Comparison of ENCODE assay signal across 1 cellular context in genomic region chr1:11272842-11273594, GRCh38.
TF ChIP-seq lines count a peak whose summit lies in the region.

A gene with protein sequence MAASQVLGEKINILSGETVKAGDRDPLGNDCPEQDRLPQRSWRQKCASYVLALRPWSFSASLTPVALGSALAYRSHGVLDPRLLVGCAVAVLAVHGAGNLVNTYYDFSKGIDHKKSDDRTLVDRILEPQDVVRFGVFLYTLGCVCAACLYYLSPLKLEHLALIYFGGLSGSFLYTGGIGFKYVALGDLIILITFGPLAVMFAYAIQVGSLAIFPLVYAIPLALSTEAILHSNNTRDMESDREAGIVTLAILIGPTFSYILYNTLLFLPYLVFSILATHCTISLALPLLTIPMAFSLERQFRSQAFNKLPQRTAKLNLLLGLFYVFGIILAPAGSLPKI (plus strand): TSS chr1:11273198. CDS start chr1:11273532, 334 bp downstream.

TF ChIP-seq in K562, 482 proteins besides CTCF, POLR2A, EP300 and RAD21 (continued from another document and continues in another):
- TF ChIP-seq, protein P1, sequence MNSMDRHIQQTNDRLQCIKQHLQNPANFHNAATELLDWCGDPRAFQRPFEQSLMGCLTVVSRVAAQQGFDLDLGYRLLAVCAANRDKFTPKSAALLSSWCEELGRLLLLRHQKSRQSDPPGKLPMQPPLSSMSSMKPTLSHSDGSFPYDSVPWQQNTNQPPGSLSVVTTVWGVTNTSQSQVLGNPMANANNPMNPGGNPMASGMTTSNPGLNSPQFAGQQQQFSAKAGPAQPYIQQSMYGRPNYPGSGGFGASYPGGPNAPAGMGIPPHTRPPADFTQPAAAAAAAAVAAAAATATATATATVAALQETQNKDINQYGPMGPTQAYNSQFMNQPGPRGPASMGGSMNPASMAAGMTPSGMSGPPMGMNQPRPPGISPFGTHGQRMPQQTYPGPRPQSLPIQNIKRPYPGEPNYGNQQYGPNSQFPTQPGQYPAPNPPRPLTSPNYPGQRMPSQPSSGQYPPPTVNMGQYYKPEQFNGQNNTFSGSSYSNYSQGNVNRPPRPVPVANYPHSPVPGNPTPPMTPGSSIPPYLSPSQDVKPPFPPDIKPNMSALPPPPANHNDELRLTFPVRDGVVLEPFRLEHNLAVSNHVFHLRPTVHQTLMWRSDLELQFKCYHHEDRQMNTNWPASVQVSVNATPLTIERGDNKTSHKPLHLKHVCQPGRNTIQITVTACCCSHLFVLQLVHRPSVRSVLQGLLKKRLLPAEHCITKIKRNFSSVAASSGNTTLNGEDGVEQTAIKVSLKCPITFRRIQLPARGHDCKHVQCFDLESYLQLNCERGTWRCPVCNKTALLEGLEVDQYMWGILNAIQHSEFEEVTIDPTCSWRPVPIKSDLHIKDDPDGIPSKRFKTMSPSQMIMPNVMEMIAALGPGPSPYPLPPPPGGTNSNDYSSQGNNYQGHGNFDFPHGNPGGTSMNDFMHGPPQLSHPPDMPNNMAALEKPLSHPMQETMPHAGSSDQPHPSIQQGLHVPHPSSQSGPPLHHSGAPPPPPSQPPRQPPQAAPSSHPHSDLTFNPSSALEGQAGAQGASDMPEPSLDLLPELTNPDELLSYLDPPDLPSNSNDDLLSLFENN (IDR thresholded peaks at IDR 0.05; ENCODE audit: low read depth in 2 of 2, low read length in 2 of 2): peak in 1 of 2 experiments; percentile 50; a peak in 1 of 4 replicates
- no peak for TF ChIP-seq NFE2L1 (tag; IDR thresholded peaks at IDR 0.05; ENCODE audit: borderline replicate concordance, low read depth)
- TF ChIP-seq FOXP1 (CRISPR knock-in tag; IDR thresholded peaks at IDR 0.05): no peak; the same call in 1 of the 2 replicates
- TF ChIP-seq SRSF1 (IDR thresholded peaks at IDR 0.05; ENCODE audit: low read depth, low read length): no peak
- peak; percentile 87; the same call in 1 of the 2 replicates for TF ChIP-seq TOE1 (IDR thresholded peaks at IDR 0.05; ENCODE audit: borderline replicate concordance)
- TF ChIP-seq TOE1 (CRISPR knock-in tag; IDR thresholded peaks at IDR 0.05; ENCODE audit: borderline replicate concordance, low read depth): no peak
- no peak for TF ChIP-seq ZSCAN29 (IDR thresholded peaks at IDR 0.05)
- 0 out of 2 replicates have a peak, but pooled peaks have one; percentile 23 for TF ChIP-seq EGR1 (conservative IDR thresholded peaks at IDR 0.05)
- peak; percentile 99 for TF ChIP-seq NFRKB (IDR thresholded peaks at IDR 0.05; ENCODE audit: low read depth)
- TF ChIP-seq, protein P2, sequence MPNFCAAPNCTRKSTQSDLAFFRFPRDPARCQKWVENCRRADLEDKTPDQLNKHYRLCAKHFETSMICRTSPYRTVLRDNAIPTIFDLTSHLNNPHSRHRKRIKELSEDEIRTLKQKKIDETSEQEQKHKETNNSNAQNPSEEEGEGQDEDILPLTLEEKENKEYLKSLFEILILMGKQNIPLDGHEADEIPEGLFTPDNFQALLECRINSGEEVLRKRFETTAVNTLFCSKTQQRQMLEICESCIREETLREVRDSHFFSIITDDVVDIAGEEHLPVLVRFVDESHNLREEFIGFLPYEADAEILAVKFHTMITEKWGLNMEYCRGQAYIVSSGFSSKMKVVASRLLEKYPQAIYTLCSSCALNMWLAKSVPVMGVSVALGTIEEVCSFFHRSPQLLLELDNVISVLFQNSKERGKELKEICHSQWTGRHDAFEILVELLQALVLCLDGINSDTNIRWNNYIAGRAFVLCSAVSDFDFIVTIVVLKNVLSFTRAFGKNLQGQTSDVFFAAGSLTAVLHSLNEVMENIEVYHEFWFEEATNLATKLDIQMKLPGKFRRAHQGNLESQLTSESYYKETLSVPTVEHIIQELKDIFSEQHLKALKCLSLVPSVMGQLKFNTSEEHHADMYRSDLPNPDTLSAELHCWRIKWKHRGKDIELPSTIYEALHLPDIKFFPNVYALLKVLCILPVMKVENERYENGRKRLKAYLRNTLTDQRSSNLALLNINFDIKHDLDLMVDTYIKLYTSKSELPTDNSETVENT (CRISPR knock-in tag; IDR thresholded peaks at IDR 0.05): peak; percentile 85
- peak; percentile 98 for TF ChIP-seq NKRF (IDR thresholded peaks at IDR 0.05; ENCODE audit: borderline replicate concordance)
- peak; percentile 35 to 45; a peak in 2 of 4 replicates for TF ChIP-seq NRF1 (conservative IDR thresholded peaks at IDR 0.05 in 1 of 2, IDR thresholded peaks at IDR 0.05 in 1 of 2)
- 0 out of 2 replicates have a peak, but pooled peaks have one; percentile 45 for TF ChIP-seq PRMT5 (CRISPR knock-in tag; IDR thresholded peaks at IDR 0.05)
- TF ChIP-seq, protein P3, sequence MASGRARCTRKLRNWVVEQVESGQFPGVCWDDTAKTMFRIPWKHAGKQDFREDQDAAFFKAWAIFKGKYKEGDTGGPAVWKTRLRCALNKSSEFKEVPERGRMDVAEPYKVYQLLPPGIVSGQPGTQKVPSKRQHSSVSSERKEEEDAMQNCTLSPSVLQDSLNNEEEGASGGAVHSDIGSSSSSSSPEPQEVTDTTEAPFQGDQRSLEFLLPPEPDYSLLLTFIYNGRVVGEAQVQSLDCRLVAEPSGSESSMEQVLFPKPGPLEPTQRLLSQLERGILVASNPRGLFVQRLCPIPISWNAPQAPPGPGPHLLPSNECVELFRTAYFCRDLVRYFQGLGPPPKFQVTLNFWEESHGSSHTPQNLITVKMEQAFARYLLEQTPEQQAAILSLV (tag; IDR thresholded peaks at IDR 0.05): no peak
- TF ChIP-seq KLF1 (tag; IDR thresholded peaks at IDR 0.05): peak; percentile 80; the same call in 1 of the 2 replicates
- TF ChIP-seq FOSL1 (tag; conservative IDR thresholded peaks at IDR 0.05): peak; percentile 59
- no peak for TF ChIP-seq ZBTB2 (IDR thresholded peaks at IDR 0.05)
- TF ChIP-seq HNRNPLL (IDR thresholded peaks at IDR 0.05; ENCODE audit: low read depth, low read length, poor library complexity, severe bottlenecking): peak; percentile 22
- peak; percentile 52; the same call in 1 of the 2 replicates for TF ChIP-seq TRIM28 (IDR thresholded peaks at IDR 0.05)
- TF ChIP-seq ZKSCAN8 (CRISPR knock-in tag; IDR thresholded peaks at IDR 0.05): peak; percentile 6; the same call in 1 of the 2 replicates
- TF ChIP-seq SPI1 (IDR thresholded peaks at IDR 0.05; ENCODE audit: borderline replicate concordance, low read depth, low read length): peak; percentile 15; the same call in 1 of the 2 replicates
- TF ChIP-seq, protein P4, sequence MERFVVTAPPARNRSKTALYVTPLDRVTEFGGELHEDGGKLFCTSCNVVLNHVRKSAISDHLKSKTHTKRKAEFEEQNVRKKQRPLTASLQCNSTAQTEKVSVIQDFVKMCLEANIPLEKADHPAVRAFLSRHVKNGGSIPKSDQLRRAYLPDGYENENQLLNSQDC (CRISPR knock-in tag; IDR thresholded peaks at IDR 0.05): peak; percentile 66
- TF ChIP-seq SIN3B (IDR thresholded peaks at IDR 0.05; ENCODE audit: low read depth): peak; percentile 99
- no peak for TF ChIP-seq ZNF785 (CRISPR knock-in tag; IDR thresholded peaks at IDR 0.05)
- no peak for TF ChIP-seq XRCC5 (IDR thresholded peaks at IDR 0.05; ENCODE audit: low read depth, low read length)
- no peak for TF ChIP-seq FOS (IDR thresholded peaks at IDR 0.05; ENCODE audit: extremely low read depth, insufficient read length)
- peak; percentile 18 for TF ChIP-seq JUND (IDR thresholded peaks at IDR 0.05; ENCODE audit: borderline replicate concordance, low read depth, low read length)
- TF ChIP-seq JUND (tag; IDR thresholded peaks at IDR 0.05; ENCODE audit: borderline replicate concordance, low read depth, low read length): no peak
- TF ChIP-seq RBFOX2 (IDR thresholded peaks at IDR 0.05; ENCODE audit: low read depth, low read length): peak; percentile 93
- TF ChIP-seq GTF2E2 (tag; IDR thresholded peaks at IDR 0.05): peak; percentile 96
- TF ChIP-seq FOXO4 (CRISPR knock-in tag; IDR thresholded peaks at IDR 0.05): no peak
- peak; percentile 67; the same call in 1 of the 2 replicates for TF ChIP-seq CTBP1 (IDR thresholded peaks at IDR 0.05; ENCODE audit: borderline replicate concordance)
- TF ChIP-seq, protein P5, sequence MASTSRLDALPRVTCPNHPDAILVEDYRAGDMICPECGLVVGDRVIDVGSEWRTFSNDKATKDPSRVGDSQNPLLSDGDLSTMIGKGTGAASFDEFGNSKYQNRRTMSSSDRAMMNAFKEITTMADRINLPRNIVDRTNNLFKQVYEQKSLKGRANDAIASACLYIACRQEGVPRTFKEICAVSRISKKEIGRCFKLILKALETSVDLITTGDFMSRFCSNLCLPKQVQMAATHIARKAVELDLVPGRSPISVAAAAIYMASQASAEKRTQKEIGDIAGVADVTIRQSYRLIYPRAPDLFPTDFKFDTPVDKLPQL (IDR thresholded peaks at IDR 0.05; ENCODE audit: extremely low read depth, insufficient read length): no peak
- peak; percentile 69; the same call in 1 of the 2 replicates for TF ChIP-seq ZNF263 (CRISPR knock-in tag; IDR thresholded peaks at IDR 0.05; ENCODE audit: borderline replicate concordance)
- peak; percentile 56; the same call in 1 of the 2 replicates for TF ChIP-seq CBX1 (IDR thresholded peaks at IDR 0.05; ENCODE audit: low read depth)
- TF ChIP-seq HDAC1 (IDR thresholded peaks at IDR 0.05): peak in 1 of 2 experiments; percentile 98; a peak in 2 of 4 replicates
- TF ChIP-seq SMAD4 (CRISPR knock-in tag; conservative IDR thresholded peaks at IDR 0.05): peak; percentile 79
- no peak for TF ChIP-seq MYBL2 (IDR thresholded peaks at IDR 0.05; ENCODE audit: low read depth)
- TF ChIP-seq MYBL2 (CRISPR knock-in tag; IDR thresholded peaks at IDR 0.05; ENCODE audit: borderline replicate concordance): no peak
- peak; percentile 38; the same call in 1 of the 2 replicates for TF ChIP-seq CREM (IDR thresholded peaks at IDR 0.05; ENCODE audit: low read depth)
- TF ChIP-seq MLLT1 (IDR thresholded peaks at IDR 0.05): no peak
- TF ChIP-seq HBP1 (CRISPR knock-in tag; IDR thresholded peaks at IDR 0.05): 0 out of 2 replicates have a peak, but pooled peaks have one; percentile 69
- TF ChIP-seq ZNF830 (CRISPR knock-in tag; IDR thresholded peaks at IDR 0.05): 0 out of 2 replicates have a peak, but pooled peaks have one; percentile 15
- TF ChIP-seq ZNF395 (CRISPR knock-in tag; IDR thresholded peaks at IDR 0.05): peak; percentile 91
